Comparison of ENCODE assay signal across 20 cellular contexts in genomic region chr4:40800064-40800463, GRCh38. TPM values are rescaled to one million over a fixed set of nuclear protein-coding genes. Genes with fewer than 3 reads are reported as not detected.
DNase-seq lines count a peak whose midpoint lies in the region; ATAC-seq, FAIRE-seq and TF ChIP-seq lines count a peak whose summit lies in the region.
"Had no signal": no experiment of that assay in that cellular context is flagged by ENCODE, and none has a peak within 500 bp of the region (broad histone marks: within the 10 kb centered on the region; RNA-seq: fewer than 3 reads in every experiment).

No MANE protein-coding gene starts in this region.

- POLR2A ChIA-PET in HepG2 (lab: Yijun Ruan, JAX): no interaction called here
- POLR2A ChIA-PET in OCI-LY7 (lab: Charles Lee): interaction anchor here (0.7 to 1.2 kb wide), 5 partner anchors 14 to 1368 kb away, joined by 3 to 5 read pairs (median 3); no protein-coding TSS in a partner anchor

- BruUV-seq in HepG2 (replicated peaks; lab: Mats Ljungman, UMichigan): no TSS peak
- no TSS peak for BruUV-seq in OCI-LY7 (replicated peaks; lab: Mats Ljungman, UMichigan)

- no peak overlapping the region for H3K9ac ChIP-seq in HepG2 (ENCODE audit: insufficient read depth, low read depth, low read length)

- H3K4me1 ChIP-seq in HepG2 (ENCODE audit: insufficient read depth, low read length) (no peaks in the 10 kb centered on the region), OCI-LY7 (ENCODE audit: insufficient read depth, low read length, poor library complexity, severe bottlenecking) (no peaks in the 10 kb centered on the region)
- H3K4me1 ChIP-seq: BE2C had no signal

- in situ Hi-C loops in HepG2 (cut with HindIII; ENCODE audit: extremely low pct_ligation_motif_present, low pct_unique_long_range_greater_than_20kb): no loop called here

- DNase-seq in GM12892 (ENCODE audit: insufficient read length) (no peak), MV-4-11 (lab: John Stamatoyannopoulos, UW) (peak; percentile 55), HepG2 (ENCODE audit: low spot score) (no peak), DMS79 (lab: John Stamatoyannopoulos, UW) (no peak), OCI-LY7 (ENCODE audit: low spot score) (no peak)
- no peak for DNase-seq in activated CD4-positive, CD25-positive, alpha-beta regulatory T cell treated with anti-CD3 and anti-CD28 coated beads, Interleukin-2, amount 50 U/mL, for 72 hours
- DNase-seq: BE2C; dermis blood vessel endothelial cell; GF-D8; H7; immature natural killer cell; mucosa of descending colon; NCI-H1105 treated with DMSO at 0.1 percent for 48 hours; NCI-H524 treated with DMSO at 0.1 percent for 48 hours; SIG-M5; stimulated activated CD4-positive, alpha-beta T cell treated with anti-CD3 and anti-CD28 coated beads, Interleukin-1b, Interleukin-23, amount 100 ng/mL, for 48 hours; stimulated activated naive CD4-positive, alpha-beta T cell had no signal

- no peak overlapping the region for H3K27ac ChIP-seq in HepG2 (ENCODE audit: extremely low read length, insufficient read depth, low read length)
- no peak overlapping the region for H3K27ac ChIP-seq in OCI-LY7 (ENCODE audit: low read depth, low read length, poor library complexity, severe bottlenecking)

- TF ChIP-seq EP300 in HepG2 (IDR thresholded peaks at IDR 0.05; ENCODE audit: low read depth in 2 of 2, low read length in 2 of 2) (no peak), HepG2 (CRISPR knock-in tag; IDR thresholded peaks at IDR 0.05; ENCODE audit: borderline replicate concordance) (no peak)

- FAIRE-seq in GM12892 (lab: Jason Lieb, UNC): peak; percentile 67
- FAIRE-seq in HepG2 (lab: Jason Lieb, UNC): no peak

- H3K9me2 ChIP-seq in OCI-LY7 (ENCODE audit: insufficient read depth, low read length): no peaks in the 10 kb centered on the region

- CTCF ChIA-PET in HepG2 (lab: Yijun Ruan, JAX; ENCODE audit: low intra/inter-chr PET ratio, low total read pairs): no interaction called here
- CTCF ChIA-PET in OCI-LY7 (lab: Charles Lee; ENCODE audit: unreplicated experiment): no interaction called here

- H3K9me3 ChIP-seq in HepG2 (ENCODE audit: low read length) (no peaks in the 10 kb centered on the region), OCI-LY7 (ENCODE audit: low read length) (no peaks in the 10 kb centered on the region)
- H3K9me3 ChIP-seq: BE2C, mucosa of descending colon had no signal

- intact Hi-C loops in HepG2 (cut with micrococcal nuclease; ENCODE audit: unreplicated experiment) (no loop called here), OCI-LY7 (cut with micrococcal nuclease; ENCODE audit: unreplicated experiment) (no loop called here)

- no peak for TF ChIP-seq CTCF in HepG2 (CRISPR knock-in tag; IDR thresholded peaks at IDR 0.05)
- no peak for TF ChIP-seq CTCF in OCI-LY7 (conservative IDR thresholded peaks at IDR 0.05; ENCODE audit: low read length)

- H3K79me2 ChIP-seq in HepG2 (ENCODE audit: insufficient read depth, low read length) (no peaks in the 10 kb centered on the region), OCI-LY7 (ENCODE audit: insufficient read depth, low read depth, low read length) (no peaks in the 10 kb centered on the region)

- 29% methylated on average over 3 of the region's 3 CpGs for WGBS in HepG2 (ENCODE audit: low lambda C conversion rate)

- H2AFZ ChIP-seq in HepG2 (ENCODE audit: low read length): no peak overlapping the region
- H2AFZ ChIP-seq in OCI-LY7 (ENCODE audit: low read length): no peak overlapping the region

- peak; percentile 89 for ATAC-seq in GM19438 (IDR thresholded peaks at IDR 0.05; ENCODE audit: low read depth, unreplicated experiment)
- peak; percentile 95 for ATAC-seq in HG02884 (IDR thresholded peaks at IDR 0.05; ENCODE audit: unreplicated experiment)
- ATAC-seq in HepG2: no peak
- ATAC-seq: mucosa of descending colon had no signal

- H3K27me3 ChIP-seq in HepG2 (ENCODE audit: control insufficient read depth in 1 of 2, insufficient read depth in 2 of 2, low read length in 2 of 2): no peaks in the 10 kb centered on the region

- H3K36me3 ChIP-seq in HepG2 (replicated peaks in 1 of 2; ENCODE audit: control insufficient read depth in 1 of 2, insufficient read depth in 2 of 2, low read length in 2 of 2) (no peaks in the 10 kb centered on the region), OCI-LY7 (ENCODE audit: insufficient read depth, low read length) (no peaks in the 10 kb centered on the region)
- H3K36me3 ChIP-seq: BE2C had no signal

- H4K20me1 ChIP-seq in HepG2 (ENCODE audit: insufficient read depth, low read length): no peaks in the 10 kb centered on the region
- H4K20me1 ChIP-seq in OCI-LY7 (ENCODE audit: insufficient read depth, low read length): no peaks in the 10 kb centered on the region

- H3K4me2 ChIP-seq in HepG2 (ENCODE audit: low read depth, low read length) (no peak overlapping the region), OCI-LY7 (ENCODE audit: low read length) (no peak overlapping the region)

- no peak for TF ChIP-seq RAD21 in HepG2 (CRISPR knock-in tag; IDR thresholded peaks at IDR 0.05)

- H3K4me3 ChIP-seq in HepG2 (replicated peaks in 1 of 3; ENCODE audit: insufficient read depth in 1 of 3, low read depth in 2 of 3, low read length in 3 of 3): no peak overlapping the region
- H3K4me3 ChIP-seq in OCI-LY7 (ENCODE audit: low read depth, low read length, poor library complexity, severe bottlenecking): no peak overlapping the region
- H3K4me3 ChIP-seq: mucosa of descending colon had no signal

- TF ChIP-seq POLR2A in GM12892 (IDR thresholded peaks at IDR 0.05; ENCODE audit: low read depth, low read length) (no peak), HepG2 (IDR thresholded peaks at IDR 0.05; ENCODE audit: insufficient read depth in 1 of 2, low read depth in 2 of 2, low read length in 2 of 2) (no peak)

TF ChIP-seq in HepG2, 621 proteins besides CTCF, POLR2A, EP300 and RAD21:
- no peak for TF ChIP-seq NCOR1 (IDR thresholded peaks at IDR 0.05; ENCODE audit: borderline replicate concordance, low read length)
- no peak for TF ChIP-seq MIER2 (CRISPR knock-in tag; IDR thresholded peaks at IDR 0.05)
- no peak for TF ChIP-seq NCOA1 (CRISPR knock-in tag; IDR thresholded peaks at IDR 0.05)
- TF ChIP-seq RBFOX2 (IDR thresholded peaks at IDR 0.05; ENCODE audit: low read depth, low read length): no peak
- TF ChIP-seq ZNF10 (CRISPR knock-in tag; IDR thresholded peaks at IDR 0.05; ENCODE audit: borderline replicate concordance, low read depth): no peak
- no peak for TF ChIP-seq KLF12 (CRISPR knock-in tag; IDR thresholded peaks at IDR 0.05; ENCODE audit: borderline replicate concordance)

RNA-seq across cellular contexts. Expression of gene NSUN7, which starts 50.3 kb away (rescaled TPM):
- polyA plus RNA-seq in GM12892 (2012; ENCODE audit: missing spikeins): not detected
- total RNA-seq in HepG2 (2016; rRNA removed; fragmentation: Illumina TruSeq; extraction: Trizol) (not detected in 2 replicates), OCI-LY7 (2022) (0.31 TPM in 1 of 2 replicates, not detected in the other)
- not detected in 2 replicates for total RNA-seq in HepG2 (2016; cell fraction: cytosol; rRNA removed; fragmentation: Illumina TruSeq; extraction: Trizol; ENCODE audit: low read depth)
- total RNA-seq in HepG2 (2016; cell fraction: insoluble cytoplasmic fraction; rRNA removed; fragmentation: Illumina TruSeq; extraction: Trizol): 0.09 and 0.10 TPM in 2 replicates
- 0.09 TPM in 1 of 2 replicates, not detected in the other for total RNA-seq in HepG2 (2016; cell fraction: membrane; rRNA removed; fragmentation: Illumina TruSeq; extraction: Trizol)
- total RNA-seq in HepG2 (2016; cell fraction: nucleus; rRNA removed; fragmentation: Illumina TruSeq; extraction: Trizol): not detected in 2 replicates
- 0.05 and 0.07 TPM in 2 replicates for polyA plus RNA-seq in HepG2 (2011; rRNA removed)
- 0.04 TPM in 2 replicates for polyA plus RNA-seq in HepG2 (2011; cell fraction: cytosol; rRNA removed)
- 0.05 and 0.14 TPM in 2 replicates for polyA plus RNA-seq in HepG2 (2011; cell fraction: nucleus; rRNA removed)
- 0.12 and 0.21 TPM in 2 replicates for polyA plus RNA-seq in HepG2 (2012)
- not detected in 2 replicates for polyA plus RNA-seq in HepG2 (2016; cell fraction: cytosol; fragmentation: Illumina TruSeq; extraction: Trizol; ENCODE audit: low read depth)
- polyA plus RNA-seq in HepG2 (2016; cell fraction: insoluble cytoplasmic fraction; fragmentation: Illumina TruSeq; extraction: Trizol; ENCODE audit: low read depth): not detected in 2 replicates
- polyA plus RNA-seq in HepG2 (2016; cell fraction: membrane; fragmentation: Illumina TruSeq; extraction: Trizol; ENCODE audit: low read depth): not detected in 2 replicates
- not detected in 2 replicates for polyA plus RNA-seq in HepG2 (2016; cell fraction: nucleus; fragmentation: Illumina TruSeq; extraction: Trizol; ENCODE audit: insufficient read depth, low read depth)
- polyA minus RNA-seq in HepG2 (2011; rRNA and poly(A)+ RNA removed; ENCODE audit: low replicate concordance): 0.08 TPM in 1 of 2 replicates, not detected in the other
- not detected in 2 replicates for polyA minus RNA-seq in HepG2 (2011; cell fraction: cytosol; rRNA and poly(A)+ RNA removed)
- polyA minus RNA-seq in HepG2 (2011; cell fraction: nucleus; rRNA and poly(A)+ RNA removed): not detected in 2 replicates
- 0.13 and 0.33 TPM in 2 replicates for total RNA-seq in OCI-LY7 (2014; rRNA removed; shearing (Covaris generic))
- total RNA-seq: dermis blood vessel endothelial cell, HT1080 had no signal
- polyA plus RNA-seq: immature natural killer cell had no signal
